In the genomic region with DNA sequence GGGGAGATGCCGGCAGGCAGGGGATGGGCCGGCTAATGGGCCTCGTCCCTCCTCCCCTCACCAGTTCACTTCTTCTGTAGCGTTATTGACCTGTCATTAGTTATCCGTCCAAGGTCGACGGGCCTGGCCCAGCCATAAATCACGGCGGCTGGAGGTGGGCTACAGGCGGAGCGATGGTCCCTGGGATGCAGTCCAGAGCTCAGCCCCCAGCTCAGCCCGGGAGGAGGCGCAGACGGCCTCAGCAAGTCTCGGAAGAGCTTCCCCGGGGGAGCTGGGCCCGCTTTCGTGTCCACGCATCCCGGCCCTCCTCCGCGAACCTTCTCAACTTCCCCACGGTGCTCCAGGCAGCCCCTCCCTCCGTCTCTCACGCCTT, we compare ENCODE assay signal across 8 cellular contexts. TPM values are rescaled to one million over a fixed set of nuclear protein-coding genes. Genes with fewer than 3 reads are reported as not detected.
DNase-seq lines count a peak whose midpoint lies in the region; ATAC-seq and TF ChIP-seq lines count a peak whose summit lies in the region.

No MANE protein-coding gene starts in this region.

- peak overlapping the region; percentile 94; the same call in 1 of the 2 replicates for H3K4me2 ChIP-seq in PC-9

- 1 to 3% methylated on average over 14 to 15 of the region's 25 CpGs for WGBS in esophagus squamous epithelium, 2 donors
- WGBS in psoas muscle, 3 donors: 8 to 14% (median 11%) methylated on average over 24 to 25 of the region's 25 CpGs

- no peaks in the 10 kb centered on the region for H3K9me3 ChIP-seq in PC-9 (ENCODE audit: insufficient read depth, low read depth)
- peaks cover 0 to 12% (median 7%) of the 10 kb centered on the region in 3 donors for H3K9me3 ChIP-seq in esophagus squamous epithelium
- peaks cover 13% of the 10 kb centered on the region for H3K9me3 ChIP-seq in psoas muscle

- H3K27me3 ChIP-seq in PC-9 (ENCODE audit: insufficient read depth, low read depth) (peaks cover 15% of the 10 kb centered on the region), esophagus squamous epithelium (peaks cover 4 to 70% (median 15%) of the 10 kb centered on the region in 4 donors), psoas muscle (ENCODE audit: insufficient read depth in 3 of 3, low read length in 2 of 3) (peaks cover 0 to 50% (median 11%) of the 10 kb centered on the region in 3 donors)

- CTCF ChIA-PET in PC-9 (lab: Charles Lee): interaction anchor here (0.6 to 1.0 kb wide), 4 partner anchors 102 to 409 kb away, joined by 3 to 6 read pairs (median 4); no protein-coding TSS in a partner anchor

- H3K27ac ChIP-seq in PC-9: no peak overlapping the region
- no peak overlapping the region for H3K27ac ChIP-seq in esophagus squamous epithelium
- no peak overlapping the region for H3K27ac ChIP-seq in psoas muscle

- TF ChIP-seq POLR2A in esophagus squamous epithelium (IDR thresholded peaks at IDR 0.05): no peak

- H3K36me3 ChIP-seq in PC-9 (ENCODE audit: low read depth) (no peaks in the 10 kb centered on the region), esophagus squamous epithelium (no peaks in the 10 kb centered on the region), psoas muscle (ENCODE audit: insufficient read depth in 1 of 2, low read depth in 1 of 2) (no peaks in the 10 kb centered on the region)

- no peak for DNase-seq in GM12865 (ENCODE audit: low read depth)
- DNase-seq in PC-9: no peak
- DNase-seq in esophagus squamous epithelium (lab: John Stamatoyannopoulos, UW): no peak
- peak in 1 of 2 donors; percentile 48 for DNase-seq in psoas muscle
- no peak for DNase-seq in activated effector memory CD4-positive, alpha-beta T cell treated with anti-CD3 and anti-CD28 coated beads, Interleukin-2, amount 50 U/mL, for 16 hours
- no peak for DNase-seq in AG20443 (ENCODE audit: low spot score)

- H4K20me1 ChIP-seq in PC-9 (ENCODE audit: insufficient read depth): no peaks in the 10 kb centered on the region

- H3F3A ChIP-seq in PC-9 (ENCODE audit: insufficient read depth, low read depth): no peaks in the 10 kb centered on the region

- no peaks in the 10 kb centered on the region for H3K9me2 ChIP-seq in PC-9 (ENCODE audit: insufficient read depth)

- H2AFZ ChIP-seq in PC-9: no peak overlapping the region

- intact Hi-C loops in PC-9 (cut with micrococcal nuclease; ENCODE audit: unreplicated experiment) (no loop called here), esophagus squamous epithelium (cut with DNase I) (loop anchor here (5.0 kb wide), 1 partner anchor 352 kb away; no protein-coding TSS in a partner anchor), psoas muscle (cut with DNase I) (no loop called here)

- POLR2A ChIA-PET in PC-9 (lab: Charles Lee; ENCODE audit: unreplicated experiment): no interaction called here

- ATAC-seq in psoas muscle (no peak), GM21526 (IDR thresholded peaks at IDR 0.05; ENCODE audit: low FRiP score, unreplicated experiment) (no peak), GM18870 (IDR thresholded peaks at IDR 0.05; ENCODE audit: unreplicated experiment) (no peak)

- no TSS peak for BruUV-seq in PC-9 (replicated peaks; lab: Mats Ljungman, UMichigan)

- peak overlapping the region; percentile 62 for H3K4me3 ChIP-seq in GM12865 (ENCODE audit: low read depth, low read length)
- H3K4me3 ChIP-seq in PC-9: no peak overlapping the region
- H3K4me3 ChIP-seq in esophagus squamous epithelium: peak overlapping the region; percentile 45 to 74 (median 66)
- H3K4me3 ChIP-seq in psoas muscle: peak overlapping the region; percentile 76

- H3K4me1 ChIP-seq in PC-9 (replicated peaks; ENCODE audit: insufficient read depth) (no peaks in the 10 kb centered on the region), esophagus squamous epithelium (peaks cover 19 to 32% (median 22%) of the 10 kb centered on the region in 3 donors), psoas muscle (no peaks in the 10 kb centered on the region)

- no peaks in the 10 kb centered on the region for H3K79me2 ChIP-seq in PC-9 (ENCODE audit: low read depth)

- TF ChIP-seq CTCF in GM12865 (IDR thresholded peaks at IDR 0.05; ENCODE audit: insufficient read depth, low read depth, low read length, missing control alignments) (no peak), PC-9 (conservative IDR thresholded peaks at IDR 0.05) (no peak), esophagus squamous epithelium (IDR thresholded peaks at IDR 0.05) (no peak), psoas muscle (IDR thresholded peaks at IDR 0.05) (no peak)

RNA-seq across cellular contexts. Expression of gene POLL, which starts 18.6 kb away (rescaled TPM):
- total RNA-seq in PC-9 (2021): 30.3 and 31.5 TPM in 2 replicates
- 10 to 100 TPM; 10.5 to 23.7 (median 15.0) TPM for total RNA-seq in esophagus squamous epithelium
- total RNA-seq in psoas muscle: 10 to 100 TPM; 21.2 to 29.3 (median 23.8) TPM
- 10 to 100 TPM; 19.0 to 24.1 (median 21.6) TPM for polyA plus RNA-seq in psoas muscle

RNA-seq across cellular contexts. Expression of gene DPCD, which starts 18.7 kb away (rescaled TPM):
- total RNA-seq in PC-9 (2021) (20.3 and 21.5 TPM in 2 replicates), esophagus squamous epithelium (10 to 100 TPM; 17.4 to 37.9 (median 28.3) TPM), psoas muscle (10 to 100 TPM in 2 of 4 donors, 1 to 10 TPM in 2; 6.6 to 12.2 (median 9.9) TPM)
- polyA plus RNA-seq in psoas muscle: 10 to 100 TPM; 13.1 to 27.4 (median 15.1) TPM
